In the genomic region with DNA sequence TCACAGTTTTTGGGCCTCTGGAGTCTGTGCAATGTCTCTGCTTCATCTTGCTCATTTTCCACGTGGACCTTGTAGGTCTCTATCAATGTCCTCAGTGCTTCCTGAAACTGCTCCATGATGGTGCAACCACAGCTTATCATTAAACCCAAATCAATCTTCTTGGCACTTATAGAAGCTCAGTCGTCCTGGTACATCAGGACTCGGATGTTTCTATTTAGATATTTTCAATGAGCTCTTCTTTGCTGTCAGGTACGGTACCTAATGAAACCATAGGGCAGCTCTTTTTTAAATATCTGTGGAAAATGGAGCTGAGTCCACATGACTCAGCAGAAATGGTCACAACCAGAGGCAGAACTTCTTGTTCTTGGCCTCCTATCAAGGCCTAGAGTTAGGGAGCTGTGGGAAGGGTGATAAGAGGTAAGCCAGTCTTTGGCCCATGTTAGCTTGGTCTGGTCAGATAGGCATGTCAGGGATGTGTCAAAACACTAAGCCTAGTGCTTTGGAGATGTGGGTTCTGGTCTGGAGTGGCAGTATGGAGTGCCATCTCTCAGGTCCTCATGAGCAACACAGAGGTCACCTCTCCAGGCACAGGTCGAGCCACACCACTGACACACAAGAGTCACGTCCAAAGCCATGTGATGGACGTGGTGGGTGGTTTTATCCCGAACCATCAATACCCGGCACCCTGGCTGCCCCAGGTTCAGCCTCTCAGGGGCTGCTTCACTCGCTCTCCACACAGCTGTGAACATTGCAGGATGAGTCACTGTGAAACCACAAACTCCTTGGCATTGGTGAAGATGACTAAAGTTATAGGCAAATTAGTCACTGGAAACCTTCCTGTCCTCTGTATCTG, we compare ENCODE assay signal across 8 cellular contexts.
DNase-seq lines count a peak whose midpoint lies in the region; ATAC-seq and TF ChIP-seq lines count a peak whose summit lies in the region.

No MANE protein-coding gene starts in this region.

- no peak for ATAC-seq in GM23338
- ATAC-seq in effector memory CD8-positive, alpha-beta T cell (replicated peaks): peak; percentile 98

- no peak for TF ChIP-seq POLR2A in uterus (IDR thresholded peaks at IDR 0.05)

- H3K9me3 ChIP-seq in uterus: no peaks in the 10 kb centered on the region

- peak overlapping the region; percentile 32; the same call in 1 of the 2 replicates for H2AFZ ChIP-seq in GM23338

- peaks cover 2% of the 10 kb centered on the region for H3K27me3 Mint-ChIP-seq in GM23338 (ENCODE audit: insufficient read depth, low read depth, poor library complexity)
- peaks cover 7% of the 10 kb centered on the region for H3K27me3 Mint-ChIP-seq in activated CD4-positive, alpha-beta T cell treated with anti-CD3 and anti-CD28 coated beads, Interleukin-2, amount 10 ng/mL, durations not matched to agents 24 days and 14 days
- peaks cover 6 to 26% of the 10 kb centered on the region in 2 donors for H3K27me3 Mint-ChIP-seq in effector memory CD8-positive, alpha-beta T cell
- no peaks in the 10 kb centered on the region for H3K27me3 Mint-ChIP-seq in osteocyte (ENCODE audit: unreplicated experiment)

- intact Hi-C loops in activated CD4-positive, alpha-beta T cell treated with anti-CD3 and anti-CD28 coated beads, Interleukin-2, amount 10 ng/mL, durations not matched to agents 24 days and 14 days (cut with micrococcal nuclease): loop anchor here (1.0 to 10.0 kb wide), 6 partner anchors 25 to 271 kb away; a partner anchor contains a TSS
- intact Hi-C loops in uterus (cut with DNase I; ENCODE audit: low total_unique reads): no loop called here

- H3K9me2 ChIP-seq in GM23338 (ENCODE audit: insufficient read depth): peaks cover 5% of the 10 kb centered on the region; the same call in 1 of the 2 replicates

- H3K27me3 ChIP-seq in GM23338 (ENCODE audit: insufficient read depth): no peaks in the 10 kb centered on the region
- no peaks in the 10 kb centered on the region for H3K27me3 ChIP-seq in uterus

- no peak overlapping the region for H3K4me3 Mint-ChIP-seq in GM23338
- H3K4me3 Mint-ChIP-seq in activated CD4-positive, alpha-beta T cell treated with anti-CD3 and anti-CD28 coated beads, Interleukin-2, amount 10 ng/mL, durations not matched to agents 24 days and 14 days: peak overlapping the region; percentile 45
- H3K4me3 Mint-ChIP-seq in effector memory CD8-positive, alpha-beta T cell: peak overlapping the region in 1 of 2 donors; percentile 36
- no peak overlapping the region for H3K4me3 Mint-ChIP-seq in osteocyte (ENCODE audit: unreplicated experiment)

- DNase-seq in GF-D8 (lab: John Stamatoyannopoulos, UW) (peak; percentile 58), GM23338 (ENCODE audit: low spot score) (no peak), LHCN-M2 (ENCODE audit: low read depth) (peak; percentile 100), osteocyte (ENCODE audit: extremely low spot score, unreplicated experiment) (peak; percentile 83), uterus (peak; percentile 25 to 38), NCI-H748 treated with DMSO at 0.1 percent for 48 hours (lab: John Stamatoyannopoulos, UW) (no peak)
- peak; percentile 86 for DNase-seq in activated CD4-positive, alpha-beta T cell treated with anti-CD3 and anti-CD28 coated beads, Interleukin-2, amount 10 ng/mL, durations not matched to agents 24 days and 14 days
- DNase-seq in effector memory CD8-positive, alpha-beta T cell: peak; percentile 17 to 21 (median 19)

- H3K79me2 ChIP-seq in GM23338 (replicated peaks; ENCODE audit: insufficient read depth): no peaks in the 10 kb centered on the region

- no peak for TF ChIP-seq CTCF in GM23338 (conservative IDR thresholded peaks at IDR 0.05; ENCODE audit: low read depth in 2 of 2)
- TF ChIP-seq CTCF in osteocyte (IDR thresholded peaks at IDR 0.05): no peak
- no peak for TF ChIP-seq CTCF in uterus (IDR thresholded peaks at IDR 0.05)

- no peaks in the 10 kb centered on the region for H3K9me3 Mint-ChIP-seq in GM23338
- no peaks in the 10 kb centered on the region for H3K9me3 Mint-ChIP-seq in activated CD4-positive, alpha-beta T cell treated with anti-CD3 and anti-CD28 coated beads, Interleukin-2, amount 10 ng/mL, durations not matched to agents 24 days and 14 days
- H3K9me3 Mint-ChIP-seq in effector memory CD8-positive, alpha-beta T cell: no peaks in the 10 kb centered on the region
- H3K9me3 Mint-ChIP-seq in osteocyte (ENCODE audit: unreplicated experiment): no peaks in the 10 kb centered on the region

- H3K36me3 ChIP-seq in GM23338 (ENCODE audit: insufficient read depth) (no peaks in the 10 kb centered on the region), uterus (no peaks in the 10 kb centered on the region)

- no peaks in the 10 kb centered on the region for H3K4me1 ChIP-seq in GM23338 (ENCODE audit: insufficient read depth)
- no peaks in the 10 kb centered on the region for H3K4me1 ChIP-seq in uterus

- H3F3A ChIP-seq in GM23338 (replicated peaks; ENCODE audit: low read depth): no peaks in the 10 kb centered on the region

- no peak overlapping the region for H3K4me3 ChIP-seq in GM23338
- H3K4me3 ChIP-seq in uterus: no peak overlapping the region

- no peaks in the 10 kb centered on the region for H3K36me3 Mint-ChIP-seq in GM23338 (ENCODE audit: low read depth)
- H3K36me3 Mint-ChIP-seq in activated CD4-positive, alpha-beta T cell treated with anti-CD3 and anti-CD28 coated beads, Interleukin-2, amount 10 ng/mL, durations not matched to agents 24 days and 14 days (ENCODE audit: low read depth): no peaks in the 10 kb centered on the region
- peaks cover 7% of the 10 kb centered on the region for H3K36me3 Mint-ChIP-seq in effector memory CD8-positive, alpha-beta T cell (ENCODE audit: insufficient read depth)
- no peaks in the 10 kb centered on the region for H3K36me3 Mint-ChIP-seq in osteocyte (ENCODE audit: unreplicated experiment)

- H3K4me1 Mint-ChIP-seq in GM23338 (0 out of 3 replicates have a peak, but pooled peaks cover 2% of the 10 kb centered on the region), osteocyte (ENCODE audit: unreplicated experiment) (peaks cover 31% of the 10 kb centered on the region)
- H3K4me1 Mint-ChIP-seq in activated CD4-positive, alpha-beta T cell treated with anti-CD3 and anti-CD28 coated beads, Interleukin-2, amount 10 ng/mL, durations not matched to agents 24 days and 14 days: peaks cover 23% of the 10 kb centered on the region
- H3K4me1 Mint-ChIP-seq in effector memory CD8-positive, alpha-beta T cell (ENCODE audit: low read depth in 2 of 2): peaks cover 12 to 15% of the 10 kb centered on the region in 2 donors

- H3K27ac ChIP-seq in GM23338 (ENCODE audit: low read depth): no peak overlapping the region
- H3K27ac ChIP-seq in uterus: no peak overlapping the region

- H3K27ac Mint-ChIP-seq in GM23338 (no peak overlapping the region), osteocyte (ENCODE audit: unreplicated experiment) (peak overlapping the region; percentile 60)
- peak overlapping the region; percentile 59 for H3K27ac Mint-ChIP-seq in activated CD4-positive, alpha-beta T cell treated with anti-CD3 and anti-CD28 coated beads, Interleukin-2, amount 10 ng/mL, durations not matched to agents 24 days and 14 days
- H3K27ac Mint-ChIP-seq in effector memory CD8-positive, alpha-beta T cell: peak overlapping the region; percentile 33 to 60

- no peaks in the 10 kb centered on the region for H4K20me1 ChIP-seq in GM23338 (replicated peaks; ENCODE audit: insufficient read depth)

- H3K4me2 ChIP-seq in GM23338: no peak overlapping the region

TF ChIP-seq in GM23338, 12 proteins besides CTCF, POLR2A, EP300 and RAD21:
- TF ChIP-seq CREB1 (CRISPR knock-in tag; IDR thresholded peaks at IDR 0.05; ENCODE audit: low read depth) (no peak), NANOG (IDR thresholded peaks at IDR 0.05; ENCODE audit: borderline replicate concordance) (no peak), JUNB (IDR thresholded peaks at IDR 0.05; ENCODE audit: unreplicated experiment) (no peak), POLR2AphosphoS5 (IDR thresholded peaks at IDR 0.05; ENCODE audit: low read depth) (no peak), STAT1 (IDR thresholded peaks at IDR 0.05; ENCODE audit: unreplicated experiment) (no peak)
- TF ChIP-seq, protein P1, sequence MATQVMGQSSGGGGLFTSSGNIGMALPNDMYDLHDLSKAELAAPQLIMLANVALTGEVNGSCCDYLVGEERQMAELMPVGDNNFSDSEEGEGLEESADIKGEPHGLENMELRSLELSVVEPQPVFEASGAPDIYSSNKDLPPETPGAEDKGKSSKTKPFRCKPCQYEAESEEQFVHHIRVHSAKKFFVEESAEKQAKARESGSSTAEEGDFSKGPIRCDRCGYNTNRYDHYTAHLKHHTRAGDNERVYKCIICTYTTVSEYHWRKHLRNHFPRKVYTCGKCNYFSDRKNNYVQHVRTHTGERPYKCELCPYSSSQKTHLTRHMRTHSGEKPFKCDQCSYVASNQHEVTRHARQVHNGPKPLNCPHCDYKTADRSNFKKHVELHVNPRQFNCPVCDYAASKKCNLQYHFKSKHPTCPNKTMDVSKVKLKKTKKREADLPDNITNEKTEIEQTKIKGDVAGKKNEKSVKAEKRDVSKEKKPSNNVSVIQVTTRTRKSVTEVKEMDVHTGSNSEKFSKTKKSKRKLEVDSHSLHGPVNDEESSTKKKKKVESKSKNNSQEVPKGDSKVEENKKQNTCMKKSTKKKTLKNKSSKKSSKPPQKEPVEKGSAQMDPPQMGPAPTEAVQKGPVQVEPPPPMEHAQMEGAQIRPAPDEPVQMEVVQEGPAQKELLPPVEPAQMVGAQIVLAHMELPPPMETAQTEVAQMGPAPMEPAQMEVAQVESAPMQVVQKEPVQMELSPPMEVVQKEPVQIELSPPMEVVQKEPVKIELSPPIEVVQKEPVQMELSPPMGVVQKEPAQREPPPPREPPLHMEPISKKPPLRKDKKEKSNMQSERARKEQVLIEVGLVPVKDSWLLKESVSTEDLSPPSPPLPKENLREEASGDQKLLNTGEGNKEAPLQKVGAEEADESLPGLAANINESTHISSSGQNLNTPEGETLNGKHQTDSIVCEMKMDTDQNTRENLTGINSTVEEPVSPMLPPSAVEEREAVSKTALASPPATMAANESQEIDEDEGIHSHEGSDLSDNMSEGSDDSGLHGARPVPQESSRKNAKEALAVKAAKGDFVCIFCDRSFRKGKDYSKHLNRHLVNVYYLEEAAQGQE (IDR thresholded peaks at IDR 0.05; ENCODE audit: unreplicated experiment): no peak

Comparison
In these comparisons a context has a peak if more than half of its experiments do, and no peak if none do; other contexts are left out.
1. DNase-seq: peak in GF-D8 (single experiment), LHCN-M2 (single experiment), activated CD4-positive, alpha-beta T cell treated with anti-CD3 and anti-CD28 coated beads, Interleukin-2, amount 10 ng/mL, durations not matched to agents 24 days and 14 days (single experiment), effector memory CD8-positive, alpha-beta T cell (3 of 3), osteocyte (single experiment) and uterus (2 of 2); none in GM23338 (single experiment) and NCI-H748 treated with DMSO at 0.1 percent for 48 hours (single experiment).